In the genomic region with DNA sequence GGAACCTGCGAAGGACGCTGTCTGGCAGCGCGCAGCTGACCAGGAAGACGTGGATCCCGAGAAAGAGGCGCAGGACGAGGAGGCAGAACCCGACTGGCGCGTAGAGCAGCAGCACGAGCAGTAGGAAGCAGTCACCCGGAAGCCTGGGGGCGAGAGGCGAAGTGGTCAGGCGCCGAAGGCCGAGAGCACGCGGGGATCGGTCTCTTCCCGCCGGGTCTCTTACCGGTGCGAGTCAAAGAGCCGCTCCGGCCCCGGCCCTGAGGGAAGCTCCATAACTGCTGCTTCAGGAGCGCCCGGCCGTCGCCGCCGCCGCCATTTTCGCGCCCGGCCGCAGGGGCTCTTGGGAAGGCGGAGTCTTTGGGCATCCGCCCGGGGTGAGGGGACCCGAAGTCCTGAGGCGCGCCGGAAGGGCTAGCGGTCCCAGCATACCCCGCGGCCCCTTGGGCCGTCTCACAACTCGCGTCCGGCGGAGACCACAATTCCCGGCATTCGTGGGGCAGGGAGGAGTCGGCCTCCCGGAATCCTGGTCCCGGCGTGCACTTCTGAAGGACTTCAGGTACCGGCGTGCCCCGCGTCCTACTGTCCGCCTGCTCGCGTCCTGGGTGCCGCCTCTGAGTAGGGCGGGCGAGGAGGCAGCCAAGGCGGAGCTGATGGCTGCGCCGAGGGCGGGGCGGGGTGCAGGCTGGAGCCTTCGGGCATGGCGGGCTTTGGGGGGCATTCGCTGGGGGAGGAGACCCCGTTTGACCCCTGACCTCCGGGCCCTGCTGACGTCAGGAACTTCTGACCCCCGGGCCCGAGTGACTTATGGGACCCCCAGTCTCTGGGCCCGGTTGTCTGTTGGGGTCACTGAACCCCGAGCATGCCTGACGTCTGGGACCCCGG, we compare ENCODE assay signal across 7 cellular contexts. TPM values are rescaled to one million over a fixed set of nuclear protein-coding genes. Genes with fewer than 3 reads are reported as not detected.
A peak's percentile ranks its signal among the peaks of the same experiment; 100 is the strongest.
DNase-seq lines count a peak whose midpoint lies in the region; ATAC-seq, FAIRE-seq and TF ChIP-seq lines count a peak whose summit lies in the region.

TSS of gene AUP1 (minus strand) at position 350 of the 882 bp plus-strand sequence. CDS start at position 273, 77 bp downstream.
TSS of gene HTRA2 (plus strand) at position 577 of the 882 bp plus-strand sequence. CDS start at position 651, 74 bp downstream.

- no peaks in the 10 kb centered on the region for H3K9me3 ChIP-seq in hepatocyte (ENCODE audit: low read depth)

- H3K36me3 ChIP-seq in hepatocyte (replicated peaks; ENCODE audit: insufficient read depth, low read depth), result no peaks in the 10 kb centered on the region

- DNase-seq in GM18507 (ENCODE audit: extremely low spot score, insufficient read length, low read depth), result peak; percentile 99
- peak; percentile 99 for DNase-seq in NCI-H2081 (lab: John Stamatoyannopoulos, UW)
- DNase-seq in T1000 (lab: John Stamatoyannopoulos, UW), result peak; percentile 97
- DNase-seq in astrocyte of the hippocampus (ENCODE audit: low read depth, low spot score), result peak; percentile 100
- DNase-seq in hepatocyte (ENCODE audit: low spot score), result peak; percentile 99
- peak; percentile 97 for DNase-seq in retina

- peak within 1 kb of the TSS; percentile 97 for H3K4me2 ChIP-seq in hepatocyte

- H3K79me2 ChIP-seq in hepatocyte, result peaks cover 32% of the 10 kb centered on the region

- peak; percentile 96 for FAIRE-seq in GM18507 (lab: Jason Lieb, UNC)

- peak within 1 kb of the TSS; percentile 89 for H3K27ac ChIP-seq in hepatocyte

- H4K20me1 ChIP-seq in hepatocyte (ENCODE audit: insufficient read depth, poor library complexity, severe bottlenecking), result peaks cover 7% of the 10 kb centered on the region

- no peaks in the 10 kb centered on the region for H3K4me1 ChIP-seq in hepatocyte (ENCODE audit: insufficient read depth)

- peak within 1 kb of the TSS; percentile 65 for H2AFZ ChIP-seq in hepatocyte

- WGBS in hepatocyte (ENCODE audit: low lambda C conversion rate, missing lambda C conversion rate), result 1% methylated on average over 76 of the region's 87 CpGs

- peak within 1 kb of the TSS; percentile 90 for H3K4me3 ChIP-seq in hepatocyte

- no peak for TF ChIP-seq CTCF in hepatocyte (IDR thresholded peaks at IDR 0.05; ENCODE audit: poor library complexity)

- peak; percentile 72 for ATAC-seq in HG02981 (IDR thresholded peaks at IDR 0.05; ENCODE audit: unreplicated experiment)

- no peaks in the 10 kb centered on the region for H3K27me3 ChIP-seq in hepatocyte

- H3K9me2 ChIP-seq in hepatocyte (replicated peaks; ENCODE audit: insufficient read depth), result no peaks in the 10 kb centered on the region

RNA-seq across cellular contexts. Expression of gene AUP1, which starts in this region (rescaled TPM):
- total RNA-seq in hepatocyte, result 121 and 138 TPM in 2 replicates
- 195 and 212 TPM in 2 replicates for polyA plus RNA-seq in hepatocyte

RNA-seq across cellular contexts. Expression of gene HTRA2, which starts in this region (rescaled TPM):
- 31.2 and 32.4 TPM in 2 replicates for total RNA-seq in hepatocyte
- 33.5 and 37.2 TPM in 2 replicates for polyA plus RNA-seq in hepatocyte

Comparison
In these comparisons a context has a peak if more than half of its experiments do, and no peak if none do; other contexts are left out.
1. Peak in every context shown above with its lines: DNase-seq, ATAC-seq, H3K4me3 ChIP-seq and H3K27ac ChIP-seq.